ENCODE assay signal across 8 cellular contexts in the genomic region with DNA sequence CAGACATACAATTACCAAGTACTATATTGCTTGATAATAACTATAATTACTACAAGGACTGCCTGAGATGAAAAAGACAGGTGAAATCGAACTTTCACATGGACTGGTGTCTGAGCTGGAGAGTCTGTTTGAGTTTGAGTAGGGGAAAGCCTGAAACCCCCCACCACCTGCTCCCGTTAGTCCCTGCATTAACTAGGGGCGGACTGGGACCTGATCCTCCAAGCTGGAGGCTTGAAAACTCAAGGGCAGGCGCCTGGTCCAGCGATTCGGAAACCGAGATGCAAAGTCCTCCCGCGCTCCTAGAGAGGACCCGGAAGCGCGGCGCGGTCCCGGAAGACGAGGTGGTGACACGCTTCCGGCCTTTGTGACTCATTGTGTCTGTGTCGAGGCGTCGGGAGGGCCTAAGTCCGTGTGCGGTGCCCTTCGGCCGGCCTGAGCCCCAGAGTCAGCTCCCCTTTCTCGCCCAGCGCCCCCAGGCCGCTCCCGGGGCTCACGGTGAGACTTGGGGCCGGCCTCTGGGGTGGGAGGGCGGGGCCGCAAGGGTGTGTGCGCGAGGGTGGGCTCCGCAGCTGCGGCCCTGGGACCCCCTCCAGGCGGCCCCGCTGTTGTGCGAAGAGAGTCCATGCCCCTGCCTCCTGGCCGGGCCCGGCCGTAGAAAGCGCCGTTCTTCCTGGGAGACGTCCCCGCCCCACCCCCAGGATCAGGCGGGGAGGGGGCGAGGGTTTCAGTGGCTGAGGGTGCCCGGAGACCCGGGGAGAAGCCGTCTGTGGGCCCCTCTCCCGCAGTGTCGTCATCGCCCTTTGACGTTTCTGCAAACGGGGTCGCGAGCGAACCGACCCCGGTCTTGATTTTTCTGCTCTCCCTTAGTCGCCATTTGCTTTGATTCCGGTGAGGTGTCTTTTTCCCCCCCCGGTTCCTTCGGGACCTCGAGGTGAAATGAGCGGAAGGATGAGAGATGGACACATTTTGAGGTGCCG. TPM values are rescaled to one million over a fixed set of nuclear protein-coding genes. Genes with fewer than 3 reads are reported as not detected.
A peak's percentile ranks its signal among the peaks of the same experiment; 100 is the strongest.
DNase-seq lines count a peak whose midpoint lies in the region; ATAC-seq and FAIRE-seq lines count a peak whose summit lies in the region.

Gene ZKSCAN1 (plus strand): TSS at position 365 of the 977 bp plus-strand sequence. CDS start 7,911 bp downstream, outside the sequence.

- 2% methylated on average over 69 of the region's 69 CpGs for WGBS in right cardiac atrium

- ATAC-seq in GM18499 (IDR thresholded peaks at IDR 0.05; ENCODE audit: insufficient read depth, unreplicated experiment) (peak; percentile 80), HG02885 (IDR thresholded peaks at IDR 0.05; ENCODE audit: poor library complexity, unreplicated experiment) (peak; percentile 97), right cardiac atrium (peak; percentile 98 to 99)

- no peak for FAIRE-seq in urothelium cell line (lab: Jason Lieb, UNC)

- H3K27ac ChIP-seq in right cardiac atrium (ENCODE audit: low read length) = peak within 1 kb of the TSS; percentile 90

- H3K4me1 ChIP-seq in right cardiac atrium (ENCODE audit: control insufficient read depth, insufficient read depth, low read length) = peaks cover 2% of the 10 kb centered on the region

- intact Hi-C loops in T-helper 2 cell treated with Interferon-gamma antibody and Interleukin-4, amounts not matched to agents 100 ng/mL and 5 ng/mL, for 36 hours (cut with micrococcal nuclease) = loop anchor here (1.0 to 10.0 kb wide), 4 partner anchors 19 to 461 kb away; partner anchors contain the start of genes FAM200A, ZNF3, ZNF655 and ZSCAN21
- intact Hi-C loops in right cardiac atrium (cut with DNase I) = no loop called here

- H3K4me3 ChIP-seq in right cardiac atrium (ENCODE audit: low read length) = peak within 1 kb of the TSS; percentile 98

- H3K9me3 ChIP-seq in right cardiac atrium (ENCODE audit: control insufficient read depth, low read length) = no peaks in the 10 kb centered on the region

- no peaks in the 10 kb centered on the region for H3K27me3 ChIP-seq in right cardiac atrium (ENCODE audit: control insufficient read depth, insufficient read depth)

- peak; percentile 81 for DNase-seq in NCI-H1694 treated with DMSO at 0.1 percent for 48 hours (lab: John Stamatoyannopoulos, UW)
- DNase-seq in anterior cingulate cortex (lab: John Stamatoyannopoulos, UW) = peak; percentile 15 to 92 (median 82)
- peak; percentile 90 to 95 (median 94) for DNase-seq in right cardiac atrium
- DNase-seq in pulmonary artery endothelial cell (ENCODE audit: low read depth, low spot score) = peak; percentile 78
- peak; percentile 99 for DNase-seq in urothelium cell line (ENCODE audit: low spot score)

RNA-seq across cellular contexts. Expression of gene ZKSCAN1, which starts in this region (rescaled TPM):
- total RNA-seq in T-helper 2 cell treated with Interferon-gamma antibody and Interleukin-4, amounts not matched to agents 100 ng/mL and 5 ng/mL, for 36 hours = 53.2 and 55.3 TPM in 2 replicates
- total RNA-seq in right cardiac atrium (10 to 100 TPM; 39.7 to 52.7 (median 50.4) TPM), pulmonary artery endothelial cell (32.7 and 33.5 TPM in 2 replicates)
- 9.8 TPM for polyA plus RNA-seq in right cardiac atrium

Comparison
In these comparisons a context has a peak if more than half of its experiments do, and no peak if none do; other contexts are left out.
1. Peak in every context shown above with its lines: DNase-seq, ATAC-seq, H3K4me3 ChIP-seq and H3K27ac ChIP-seq.